In the genomic region with DNA sequence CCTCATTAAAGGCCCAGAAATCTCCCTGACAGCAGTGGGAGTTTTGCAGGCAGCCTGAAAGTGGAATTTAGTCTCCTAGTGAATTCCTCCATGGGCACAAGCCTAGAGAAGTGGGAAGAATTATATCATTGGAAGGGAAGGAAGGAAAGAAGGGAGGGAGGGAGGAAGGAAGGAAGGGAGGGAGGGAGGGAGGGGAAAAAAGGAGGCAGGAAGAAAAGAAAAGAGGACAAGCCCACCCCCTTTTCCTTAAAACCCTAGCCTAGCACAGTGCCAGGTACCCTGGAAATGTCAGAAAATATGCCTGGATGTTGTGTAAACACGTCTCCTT, we compare ENCODE assay signal across 13 cellular contexts.
"Had no signal": no experiment of that assay in that cellular context is flagged by ENCODE, and none has a peak within 500 bp of the region (broad histone marks: within the 10 kb centered on the region; RNA-seq: fewer than 3 reads in every experiment).

No MANE protein-coding gene starts in this region.

- H3K4me3 Mint-ChIP-seq: activated naive CD8-positive, alpha-beta T cell treated with anti-CD3 and anti-CD28 coated beads, Interleukin-2, amount 10 ng/mL, durations not matched to agents 7 days and 5 days; activated T-cell treated with anti-CD3 and anti-CD28 coated beads, Interleukin-2, amount 50 U/mL, for 4 hours; stimulated activated naive CD8-positive, alpha-beta T cell treated with anti-CD3 and anti-CD28 coated beads, Interleukin-15, Interleukin-2, amounts not matched to agents 100 ng/mL and 50 ng/mL, for 24 hours had no signal

- H3K4me3 ChIP-seq: dorsolateral prefrontal cortex, esophagus muscularis mucosa, pancreas had no signal

- H3K36me3 Mint-ChIP-seq: activated naive CD8-positive, alpha-beta T cell treated with anti-CD3 and anti-CD28 coated beads, Interleukin-2, amount 10 ng/mL, durations not matched to agents 7 days and 5 days had no signal

- DNase-seq: activated gamma-delta T cell; activated naive CD8-positive, alpha-beta T cell treated with anti-CD3 and anti-CD28 coated beads, Interleukin-2, amount 10 ng/mL, durations not matched to agents 7 days and 5 days; activated T-cell treated with anti-CD3 and anti-CD28 coated beads, Interleukin-2, amount 50 U/mL, for 4 hours; anterior cingulate cortex; dorsolateral prefrontal cortex; left ventricle myocardium superior; mesenchymal stem cell; pancreas; stimulated activated CD4-positive, alpha-beta T cell treated with anti-CD3 and anti-CD28 coated beads, Interleukin-4, amount 100 ng/mL, for 1 hour; stimulated activated CD8-positive, alpha-beta memory T cell treated with anti-CD3 and anti-CD28 coated beads, Interleukin-4, amount 100 ng/mL, for 48 hours; T-helper 1 cell had no signal

- H3K27ac ChIP-seq: dorsolateral prefrontal cortex, pancreas had no signal

- H3K4me1 Mint-ChIP-seq: activated naive CD8-positive, alpha-beta T cell treated with anti-CD3 and anti-CD28 coated beads, Interleukin-2, amount 10 ng/mL, durations not matched to agents 7 days and 5 days had no signal

- H3K4me1 ChIP-seq: pancreas had no signal

- H3K9me3 Mint-ChIP-seq: activated T-cell treated with anti-CD3 and anti-CD28 coated beads, Interleukin-2, amount 50 U/mL, for 4 hours; stimulated activated naive CD8-positive, alpha-beta T cell treated with anti-CD3 and anti-CD28 coated beads, Interleukin-15, Interleukin-2, amounts not matched to agents 100 ng/mL and 50 ng/mL, for 24 hours had no signal

- ATAC-seq: activated T-cell treated with anti-CD3 and anti-CD28 coated beads, Interleukin-2, amount 50 U/mL, for 4 hours; left ventricle myocardium superior had no signal

- H3K9me3 ChIP-seq: esophagus muscularis mucosa, pancreas had no signal

- H3K27ac Mint-ChIP-seq: activated naive CD8-positive, alpha-beta T cell treated with anti-CD3 and anti-CD28 coated beads, Interleukin-2, amount 10 ng/mL, durations not matched to agents 7 days and 5 days; stimulated activated naive CD8-positive, alpha-beta T cell treated with anti-CD3 and anti-CD28 coated beads, Interleukin-15, Interleukin-2, amounts not matched to agents 100 ng/mL and 50 ng/mL, for 24 hours had no signal

- H3K36me3 ChIP-seq: esophagus muscularis mucosa, pancreas had no signal

- H3K27me3 Mint-ChIP-seq: activated naive CD8-positive, alpha-beta T cell treated with anti-CD3 and anti-CD28 coated beads, Interleukin-2, amount 10 ng/mL, durations not matched to agents 7 days and 5 days; stimulated activated naive CD8-positive, alpha-beta T cell treated with anti-CD3 and anti-CD28 coated beads, Interleukin-15, Interleukin-2, amounts not matched to agents 100 ng/mL and 50 ng/mL, for 24 hours had no signal

- H3K27me3 ChIP-seq: esophagus muscularis mucosa, pancreas had no signal
